Comparison of ENCODE assay signal across 8 cellular contexts in the genomic region with DNA sequence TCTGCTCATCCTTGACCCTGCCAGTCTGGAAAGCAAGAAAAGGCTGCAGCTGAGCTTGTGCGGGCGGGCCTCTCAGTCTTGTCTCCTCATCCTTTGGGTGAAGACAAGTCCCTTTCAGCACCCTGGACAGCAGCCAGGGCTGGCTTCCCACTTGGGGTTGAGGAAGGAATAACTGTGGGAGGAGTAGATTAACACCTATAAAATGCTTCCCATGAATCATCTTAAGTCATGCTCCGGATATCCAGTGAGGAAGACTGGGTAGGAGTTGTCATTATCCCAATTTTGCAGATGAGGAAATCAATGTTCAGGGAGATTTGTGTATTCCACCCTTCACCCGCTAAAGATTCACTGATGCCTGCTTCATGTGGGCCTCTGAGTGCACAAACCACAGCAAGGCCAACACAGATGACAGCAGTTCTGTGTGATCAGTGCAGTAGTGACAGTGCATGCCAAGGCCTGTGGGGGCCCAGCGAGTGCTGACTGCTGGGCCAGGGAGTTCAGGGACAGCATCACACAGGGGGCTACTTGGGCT. TPM values are rescaled to one million over a fixed set of nuclear protein-coding genes. Genes with fewer than 3 reads are reported as not detected.
DNase-seq lines count a peak whose midpoint lies in the region; ATAC-seq, FAIRE-seq and TF ChIP-seq lines count a peak whose summit lies in the region.

No MANE protein-coding gene starts in this region.

- no peak for TF ChIP-seq EP300 in transverse colon (IDR thresholded peaks at IDR 0.05; ENCODE audit: low read depth)

- H3K9me3 ChIP-seq in body of pancreas (no peaks in the 10 kb centered on the region), transverse colon (no peaks in the 10 kb centered on the region)

- WGBS in body of pancreas, 2 donors: 48 to 56% methylated on average over 5 of the region's 5 CpGs
- WGBS in transverse colon (ENCODE audit: low coverage in 1 of 2), 2 donors: 7 to 46% methylated on average over 2 to 5 of the region's 5 CpGs

- no peak for TF ChIP-seq CTCF in body of pancreas (IDR thresholded peaks at IDR 0.05)
- no peak for TF ChIP-seq CTCF in transverse colon (IDR thresholded peaks at IDR 0.05)

- peak; percentile 71 for DNase-seq in H54 (ENCODE audit: insufficient read length, low spot score)
- peak; percentile 48 to 69 (median 62) for DNase-seq in body of pancreas
- peak; percentile 76 for DNase-seq in kidney tubule cell (ENCODE audit: low spot score)
- peak; percentile 72 for DNase-seq in transverse colon
- no peak for DNase-seq in SK-N-DZ (ENCODE audit: low spot score)

- no peak for ATAC-seq in body of pancreas
- ATAC-seq in GM21515 (IDR thresholded peaks at IDR 0.05; ENCODE audit: unreplicated experiment): no peak
- ATAC-seq in HG03135 (IDR thresholded peaks at IDR 0.05; ENCODE audit: unreplicated experiment): no peak

- H3K4me1 ChIP-seq in body of pancreas (peaks cover 4% of the 10 kb centered on the region), transverse colon (no peaks in the 10 kb centered on the region)

- no peaks in the 10 kb centered on the region for H3K36me3 ChIP-seq in body of pancreas (replicated peaks in 1 of 2; ENCODE audit: insufficient read depth in 1 of 2, low read depth in 2 of 2)
- no peaks in the 10 kb centered on the region for H3K36me3 ChIP-seq in transverse colon

- in situ Hi-C loops in transverse colon (cut with MboI; ENCODE audit: low pct_ligation_motif_present in 1 of 4, low pct_unique_long_range_greater_than_20kb in 1 of 4, low sequenced_read_pairs in 3 of 4): no loop called here

- H3K27me3 ChIP-seq in body of pancreas: peaks cover 0 to 3% of the 10 kb centered on the region in 2 donors
- H3K27me3 ChIP-seq in transverse colon: peaks cover 6% of the 10 kb centered on the region

- H3K27ac ChIP-seq in body of pancreas: no peak overlapping the region
- H3K27ac ChIP-seq in transverse colon: no peak overlapping the region

- no peak for FAIRE-seq in H54 (lab: Jason Lieb, UNC)

- intact Hi-C loops in body of pancreas (cut with DNase I): no loop called here
- intact Hi-C loops in transverse colon (cut with DNase I; ENCODE audit: low total_unique reads): no loop called here

- H3K4me3 ChIP-seq in body of pancreas: no peak overlapping the region
- H3K4me3 ChIP-seq in transverse colon: no peak overlapping the region

- no peak for TF ChIP-seq POLR2A in H54 (IDR thresholded peaks at IDR 0.05; ENCODE audit: low read depth, low read length)
- TF ChIP-seq POLR2A in body of pancreas (IDR thresholded peaks at IDR 0.05): no peak
- TF ChIP-seq POLR2A in transverse colon (IDR thresholded peaks at IDR 0.05): no peak

TF ChIP-seq in PFSK-1, 5 proteins besides CTCF, POLR2A, EP300 and RAD21:
- TF ChIP-seq TAF1 (IDR thresholded peaks at IDR 0.05; ENCODE audit: borderline replicate concordance, insufficient read depth, low read length) (no peak), SIN3A (IDR thresholded peaks at IDR 0.05; ENCODE audit: borderline replicate concordance, insufficient read depth, low read length) (peak; percentile 45; the same call in 1 of the 2 replicates), POLR2AphosphoS5 (IDR thresholded peaks at IDR 0.05; ENCODE audit: low read depth, low read length) (no peak), FOXP2 (optimal IDR thresholded peaks at IDR 0.05; ENCODE audit: borderline replicate concordance, extremely low read depth, extremely low read length, insufficient read depth) (no peak), REST (IDR thresholded peaks at IDR 0.05; ENCODE audit: insufficient read depth in 1 of 2, low read depth in 2 of 2, low read length in 2 of 2) (peak; percentile 96 to 100)

RNA-seq across cellular contexts. Expression of gene COL16A1, which starts 20.1 kb away (rescaled TPM):
- polyA plus RNA-seq in PFSK-1 (2012; ENCODE audit: insufficient read length, low read depth): 160 TPM
- total RNA-seq in body of pancreas (10 to 100 TPM; 10.1 to 15.8 TPM), transverse colon (100 to 1,000 TPM in 1 of 4 donors, 10 to 100 TPM in 3; 14.3 to 135 (median 40.1) TPM)
- polyA plus RNA-seq in SK-N-DZ (2014; cell fraction: cytosol; rRNA removed): 3.5 and 5.8 TPM in 2 replicates
- 70.8 and 89.0 TPM in 2 replicates for polyA plus RNA-seq in SK-N-DZ (2014; cell fraction: nucleus; rRNA removed)

RNA-seq across cellular contexts. Expression of gene ADGRB2, which starts 40.2 kb away (rescaled TPM):
- 23.9 TPM for polyA plus RNA-seq in PFSK-1 (2012; ENCODE audit: insufficient read length, low read depth)
- total RNA-seq in body of pancreas: 1 to 10 TPM in 1 of 2 donors, under 1 TPM in 1; 0.26 to 3.0 TPM
- total RNA-seq in transverse colon: 1 to 10 TPM in 2 of 4 donors, under 1 TPM in 1, not detected in 1; 0.55 to 4.2 (median 1.1) TPM
- polyA plus RNA-seq in SK-N-DZ (2014; cell fraction: cytosol; rRNA removed): 4.5 and 6.9 TPM in 2 replicates
- 15.5 and 24.3 TPM in 2 replicates for polyA plus RNA-seq in SK-N-DZ (2014; cell fraction: nucleus; rRNA removed)
